ENCODE assay signal across 17 cellular contexts in genomic region chr19:18508585-18508984, GRCh38. TPM values are rescaled to one million over a fixed set of nuclear protein-coding genes. Genes with fewer than 3 reads are reported as not detected.
DNase-seq lines count a peak whose midpoint lies in the region; ATAC-seq, FAIRE-seq and TF ChIP-seq lines count a peak whose summit lies in the region.
"Had no signal": no experiment of that assay in that cellular context is flagged by ENCODE, and none has a peak within 500 bp of the region (broad histone marks: within the 10 kb centered on the region; RNA-seq: fewer than 3 reads in every experiment).

No MANE protein-coding gene starts in this region.

- CTCF ChIA-PET in CD8-positive, alpha-beta T cell (lab: Charles Lee) = interaction anchor here (0.9 to 6.9 kb wide), 4 partner anchors 9 to 338 kb away, joined by 3 to 56 read pairs (median 3); partner anchors contain the start of gene ELL

- H3K9me3 ChIP-seq in CD8-positive, alpha-beta T cell (ENCODE audit: low read length) = no peaks in the 10 kb centered on the region
- no peaks in the 10 kb centered on the region for H3K9me3 ChIP-seq in gastroesophageal sphincter
- H3K9me3 ChIP-seq in small intestine (ENCODE audit: control insufficient read depth, low read depth) = no peaks in the 10 kb centered on the region
- H3K9me3 ChIP-seq: pancreas had no signal

- peak overlapping the region; percentile 22 for H3K27ac Mint-ChIP-seq in CD8-positive, alpha-beta T cell
- H3K27ac Mint-ChIP-seq: T-helper 1 cell treated with Interleukin-12 subunit alpha and Interleukin-12 subunit beta and Interleukin-4 antibody, amounts not matched to agents 30 μg/mL and 1 μg/mL, for 36 hours had no signal

- no peak overlapping the region for H3K27ac ChIP-seq in CD8-positive, alpha-beta T cell (ENCODE audit: low read depth, low read length)
- H3K27ac ChIP-seq in gastroesophageal sphincter = peak overlapping the region in 3 of 4 donors; percentile 1 to 60 (median 14)
- H3K27ac ChIP-seq in small intestine (ENCODE audit: low read depth in 1 of 2, low read length in 1 of 2) = peak overlapping the region; percentile 52 to 85
- H3K27ac ChIP-seq: pancreas had no signal

- no peak for TF ChIP-seq CTCF in CD8-positive, alpha-beta T cell (IDR thresholded peaks at IDR 0.05)
- TF ChIP-seq CTCF in gastroesophageal sphincter (IDR thresholded peaks at IDR 0.05) (no peak), GM13976 (IDR thresholded peaks at IDR 0.05; ENCODE audit: borderline replicate concordance, control extremely low read depth, extremely low read depth, insufficient read depth, missing control alignments) (no peak)

- in situ Hi-C loops in GM13976 (cut with MboI; ENCODE audit: low sequenced_read_pairs, unreplicated experiment) = no loop called here

- H3K9me3 Mint-ChIP-seq in CD8-positive, alpha-beta T cell = no peaks in the 10 kb centered on the region
- H3K9me3 Mint-ChIP-seq: HFFc6; immature natural killer cell; T-helper 1 cell treated with Interleukin-12 subunit alpha and Interleukin-12 subunit beta and Interleukin-4 antibody, amounts not matched to agents 30 μg/mL and 1 μg/mL, for 36 hours had no signal

- no peaks in the 10 kb centered on the region for H3K36me3 ChIP-seq in CD8-positive, alpha-beta T cell (ENCODE audit: insufficient read depth, low read length)
- H3K36me3 ChIP-seq in gastroesophageal sphincter (no peaks in the 10 kb centered on the region), small intestine (ENCODE audit: control insufficient read depth in 2 of 2, insufficient read depth in 2 of 2, low read length in 2 of 2) (peaks cover 0 to 2% of the 10 kb centered on the region in 2 donors)
- H3K36me3 ChIP-seq: pancreas had no signal

- intact Hi-C loops in CD8-positive, alpha-beta T cell (cut with DNase I, micrococcal nuclease) = no loop called here

- no peak for TF ChIP-seq POLR2A in gastroesophageal sphincter (IDR thresholded peaks at IDR 0.05)

- no peak overlapping the region for H3K4me3 Mint-ChIP-seq in CD8-positive, alpha-beta T cell
- H3K4me3 Mint-ChIP-seq: activated CD4-positive, alpha-beta T cell treated with anti-CD3 and anti-CD28 coated beads for 36 hours; HFFc6; T-helper 1 cell treated with Interleukin-12 subunit alpha and Interleukin-12 subunit beta and Interleukin-4 antibody, amounts not matched to agents 30 μg/mL and 1 μg/mL, for 36 hours had no signal

- POLR2A ChIA-PET in CD8-positive, alpha-beta T cell (lab: Charles Lee) = interaction anchor here (1.3 kb wide), 1 partner anchor 10 kb away, joined by 4 read pairs; no protein-coding TSS in a partner anchor

- H3K4me1 ChIP-seq in CD8-positive, alpha-beta T cell (ENCODE audit: insufficient read depth, low read length) = peaks cover 67% of the 10 kb centered on the region
- H3K4me1 ChIP-seq in gastroesophageal sphincter (peaks cover 0 to 94% (median 73%) of the 10 kb centered on the region in 3 donors), small intestine (ENCODE audit: control insufficient read depth in 2 of 2, insufficient read depth in 1 of 2, low read depth in 1 of 2, low read length in 1 of 2) (peaks cover 41 to 56% of the 10 kb centered on the region in 2 donors)

- H3K27me3 Mint-ChIP-seq in CD8-positive, alpha-beta T cell (ENCODE audit: low read depth) = no peaks in the 10 kb centered on the region
- H3K27me3 Mint-ChIP-seq: activated CD4-positive, alpha-beta T cell treated with anti-CD3 and anti-CD28 coated beads for 36 hours had no signal

- no peak for DNase-seq in CD8-positive, alpha-beta T cell
- DNase-seq in SHP77 (lab: John Stamatoyannopoulos, UW) (peak; percentile 43 to 57), small intestine (no peak), GM13976 (ENCODE audit: low spot score) (no peak), NCI-H128 (lab: John Stamatoyannopoulos, UW; ENCODE audit: unreplicated experiment) (no peak)
- DNase-seq: activated CD4-positive, alpha-beta T cell treated with anti-CD3 and anti-CD28 coated beads for 36 hours; anterior cingulate cortex; HFFc6; immature natural killer cell; NCI-H187; NCI-H524; pancreas; substantia nigra had no signal

- H3K4me1 Mint-ChIP-seq in CD8-positive, alpha-beta T cell (ENCODE audit: low read depth) = peaks cover 76% of the 10 kb centered on the region

- no peak overlapping the region for H3K4me3 ChIP-seq in CD8-positive, alpha-beta T cell (ENCODE audit: low read depth, low read length)
- H3K4me3 ChIP-seq in gastroesophageal sphincter (no peak overlapping the region), small intestine (ENCODE audit: low read depth in 1 of 2, low read length in 2 of 2) (no peak overlapping the region)
- H3K4me3 ChIP-seq: pancreas had no signal

- H3K27me3 ChIP-seq in CD8-positive, alpha-beta T cell (ENCODE audit: insufficient read depth, low read length) = no peaks in the 10 kb centered on the region
- H3K27me3 ChIP-seq in gastroesophageal sphincter (no peaks in the 10 kb centered on the region), small intestine (ENCODE audit: control insufficient read depth in 2 of 2, insufficient read depth in 2 of 2, low read length in 2 of 2) (no peaks in the 10 kb centered on the region)
- H3K27me3 ChIP-seq: pancreas had no signal

- FAIRE-seq in small intestine (lab: Jason Lieb, UNC) = no peak
- FAIRE-seq: G401.6, pancreas had no signal

- no peak for TF ChIP-seq EP300 in gastroesophageal sphincter (IDR thresholded peaks at IDR 0.05)

- 76 to 85% methylated on average over 2 to 5 of the region's 7 CpGs for WGBS in gastroesophageal sphincter (ENCODE audit: low coverage in 1 of 2), 2 donors
- 73 to 88% (median 80%) methylated on average over 7 of the region's 7 CpGs for WGBS in small intestine, 3 donors

- ATAC-seq in CD8-positive, alpha-beta T cell = no peak
- ATAC-seq in gastroesophageal sphincter (no peak), GM21825 (IDR thresholded peaks at IDR 0.05; ENCODE audit: unreplicated experiment) (no peak)
- ATAC-seq: activated CD4-positive, alpha-beta T cell treated with anti-CD3 and anti-CD28 coated beads for 36 hours; pancreas had no signal

- peaks cover 2% of the 10 kb centered on the region for H3K36me3 Mint-ChIP-seq in CD8-positive, alpha-beta T cell
- H3K36me3 Mint-ChIP-seq: immature natural killer cell had no signal

RNA-seq across cellular contexts. Expression of gene ELL, which starts 13.3 kb away (rescaled TPM):
- 10 to 100 TPM; 73.4 to 75.2 TPM for total RNA-seq in CD8-positive, alpha-beta T cell
- 10 to 100 TPM; 12.5 to 19.0 (median 14.7) TPM for total RNA-seq in gastroesophageal sphincter
- 10 to 100 TPM in 1 of 3 donors, 1 to 10 TPM in 2; 8.6 to 11.4 (median 9.5) TPM for polyA plus RNA-seq in small intestine

RNA-seq across cellular contexts. Expression of gene FKBP8, which starts 34.8 kb away (rescaled TPM):
- 100 to 1,000 TPM; 155 to 158 TPM for total RNA-seq in CD8-positive, alpha-beta T cell
- 100 to 1,000 TPM; 408 to 436 (median 418) TPM for total RNA-seq in gastroesophageal sphincter
- 100 to 1,000 TPM; 175 to 189 (median 185) TPM for polyA plus RNA-seq in small intestine

RNA-seq across cellular contexts. Expression of gene KXD1, which starts 49.1 kb away (rescaled TPM):
- 10 to 100 TPM; 64.1 to 76.1 TPM for total RNA-seq in CD8-positive, alpha-beta T cell
- 100 to 1,000 TPM; 130 to 137 (median 135) TPM for total RNA-seq in gastroesophageal sphincter
- 10 to 100 TPM; 72.3 to 81.3 (median 78.1) TPM for polyA plus RNA-seq in small intestine

Comparison
In these comparisons a context has a peak if more than half of its experiments do, and no peak if none do; other contexts are left out.
1. DNase-seq: peak in SHP77 (2 of 2); none in CD8-positive, alpha-beta T cell (0 of 7), small intestine (single experiment), GM13976 (single experiment) and NCI-H128 (single experiment).